21 cellular contexts compared by ENCODE assay signal in the genomic region with DNA sequence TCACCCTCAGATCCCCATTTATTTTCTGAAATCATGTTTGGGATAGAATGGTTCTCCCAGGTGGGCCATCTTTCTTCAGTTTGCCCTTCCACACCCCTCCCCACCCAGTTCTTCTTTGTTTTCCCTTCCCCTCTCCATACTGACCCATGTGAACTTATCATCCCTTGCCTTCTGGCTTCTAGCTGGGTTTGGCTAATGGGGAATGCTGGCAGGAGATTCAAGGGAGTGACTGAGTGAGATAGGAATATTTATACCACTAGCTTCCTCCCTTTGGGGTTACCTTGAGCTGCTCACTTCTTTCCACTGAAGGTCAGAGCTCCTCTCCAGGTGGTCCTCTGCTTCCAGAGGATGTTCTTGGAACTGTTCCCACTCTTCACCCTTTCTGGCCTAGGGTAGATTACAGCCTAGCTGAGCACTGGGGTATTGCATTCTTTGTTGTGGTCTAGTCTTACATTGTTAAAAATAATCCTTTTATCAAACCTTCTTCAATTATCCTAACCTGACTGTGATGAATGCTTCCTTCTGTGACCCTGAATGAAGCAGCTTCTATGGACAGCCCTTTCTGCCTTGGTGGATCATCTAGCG.
DNase-seq lines count a peak whose midpoint lies in the region; ATAC-seq and TF ChIP-seq lines count a peak whose summit lies in the region.
"Had no signal": no experiment of that assay in that cellular context is flagged by ENCODE, and none has a peak within 500 bp of the region (broad histone marks: within the 10 kb centered on the region; RNA-seq: fewer than 3 reads in every experiment).

No MANE protein-coding gene starts in this region.

- H3K36me3 Mint-ChIP-seq in WTC11: no peaks in the 10 kb centered on the region
- H3K36me3 Mint-ChIP-seq in MCF 10A (ENCODE audit: insufficient read depth, unreplicated experiment): no peaks in the 10 kb centered on the region

- CTCF ChIA-PET in HEK293 (lab: Yijun Ruan, JAX) (interaction anchor here (0.5 to 0.9 kb wide), 3 partner anchors 9 to 347 kb away, joined by 3 to 9 read pairs (median 4); no protein-coding TSS in a partner anchor), WTC11 (lab: Charles Lee) (no interaction called here), MCF 10A (lab: Yijun Ruan, JAX) (interaction anchor here (0.7 kb wide), 1 partner anchor 23 kb away, joined by 3 read pairs; no protein-coding TSS in a partner anchor)

- peak; percentile 22 for DNase-seq in COR-L47 (lab: John Stamatoyannopoulos, UW)
- DNase-seq in WTC11 (ENCODE audit: low spot score): no peak
- DNase-seq in erythroblast (lab: John Stamatoyannopoulos, UW): peak; percentile 43 to 58
- DNase-seq in H4 (ENCODE audit: low spot score): no peak
- no peak for DNase-seq in dermis blood vessel endothelial cell
- DNase-seq in MCF 10A (ENCODE audit: unreplicated experiment): no peak
- DNase-seq: H7; HFFc6; MV-4-11; NCI-H1105 treated with DMSO at 0.1 percent for 48 hours; NCI-H2081; NCI-H2171 treated with DMSO at 0.1 percent for 48 hours; NCI-H446; NCI-H526; NK-92 treated with Interleukin-12 subunit alpha and Interleukin-12 subunit beta, amount 100 ng/mL, for 24 hours; SIG-M5; SK-N-SH had no signal

- POLR2A ChIA-PET in HEK293 (lab: Yijun Ruan, JAX): interaction anchor here (1.7 kb wide), 1 partner anchor 87 kb away, joined by 3 read pairs; no protein-coding TSS in a partner anchor
- POLR2A ChIA-PET in WTC11 (lab: Charles Lee): no interaction called here
- POLR2A ChIA-PET in MCF 10A (lab: Yijun Ruan, JAX): interaction anchor here (0.9 to 1.5 kb wide), 2 partner anchors 52 to 102 kb away, joined by 4 to 5 read pairs; no protein-coding TSS in a partner anchor

- no TSS peak for BruUV-seq in MCF 10A (replicated peaks; lab: Mats Ljungman, UMichigan)

- H3K27ac Mint-ChIP-seq in WTC11: no peak overlapping the region
- H3K27ac Mint-ChIP-seq in MCF 10A (ENCODE audit: low read depth, unreplicated experiment): no peak overlapping the region
- H3K27ac Mint-ChIP-seq: HFFc6 had no signal

- no peaks in the 10 kb centered on the region for H3K9me3 Mint-ChIP-seq in WTC11
- H3K9me3 Mint-ChIP-seq in MCF 10A (ENCODE audit: unreplicated experiment): no peaks in the 10 kb centered on the region
- H3K9me3 Mint-ChIP-seq: HFFc6 had no signal

- H3K4me1 Mint-ChIP-seq in WTC11: no peaks in the 10 kb centered on the region
- peaks cover 2% of the 10 kb centered on the region for H3K4me1 Mint-ChIP-seq in MCF 10A (ENCODE audit: insufficient read depth, unreplicated experiment)

- no peak for TF ChIP-seq POLR2A in erythroblast (IDR thresholded peaks at IDR 0.05; ENCODE audit: low read length)

- TF ChIP-seq CTCF in HEK293 (tag by site-specific recombination; IDR thresholded peaks at IDR 0.05) (no peak), WTC11 (IDR thresholded peaks at IDR 0.05) (no peak), MCF 10A (IDR thresholded peaks at IDR 0.05; ENCODE audit: unreplicated experiment) (no peak)

- no peaks in the 10 kb centered on the region for H3K36me3 ChIP-seq in HEK293 (ENCODE audit: control insufficient read depth in 2 of 2, insufficient read depth in 1 of 2, low read length in 2 of 2)

- H3K27ac ChIP-seq in HEK293 (ENCODE audit: extremely low read depth, low read depth, low read length): no peak overlapping the region
- H3K27ac ChIP-seq: KMS-11 had no signal

- ATAC-seq in WTC11 (peak; percentile 60), HG02759 (IDR thresholded peaks at IDR 0.05; ENCODE audit: unreplicated experiment) (no peak)
- ATAC-seq: Panc1 had no signal

- H3K4me3 Mint-ChIP-seq in WTC11 (no peak overlapping the region), MCF 10A (ENCODE audit: unreplicated experiment) (no peak overlapping the region)
- H3K4me3 Mint-ChIP-seq: HFFc6 had no signal

- intact Hi-C loops in MCF 10A (cut with micrococcal nuclease): no loop called here

- no peaks in the 10 kb centered on the region for H3K4me1 ChIP-seq in HEK293 (ENCODE audit: control insufficient read depth, insufficient read depth, low read length)

- H3K27me3 Mint-ChIP-seq in WTC11 (ENCODE audit: low read depth) (no peaks in the 10 kb centered on the region), MCF 10A (ENCODE audit: insufficient read depth, unreplicated experiment) (no peaks in the 10 kb centered on the region)

- no peaks in the 10 kb centered on the region for H3K9me3 ChIP-seq in HEK293 (ENCODE audit: control insufficient read depth, insufficient read depth, low read depth, low read length)
- H3K9me3 ChIP-seq: SK-N-SH had no signal

- no peak overlapping the region for H3K4me3 ChIP-seq in HEK293 (ENCODE audit: low read depth, low read length)

TF ChIP-seq in HEK293, 187 proteins besides CTCF, POLR2A, EP300 and RAD21:
- 0 out of 2 replicates have a peak, but pooled peaks have one; percentile 20 for TF ChIP-seq ZIC2 (tag by site-specific recombination; IDR thresholded peaks at IDR 0.05)
- TF ChIP-seq ZNF292 (tag by site-specific recombination; IDR thresholded peaks at IDR 0.05; ENCODE audit: borderline replicate concordance, low read depth): no peak
TF ChIP-seq in HEK293: peak in this region for 1.

TF ChIP-seq in WTC11, 78 proteins besides CTCF, POLR2A, EP300 and RAD21:
- TF ChIP-seq MYBL2 (CRISPR knock-in tag; IDR thresholded peaks at IDR 0.05): no peak
- TF ChIP-seq ZNF121 (CRISPR knock-in tag; IDR thresholded peaks at IDR 0.05): no peak
- TF ChIP-seq CREB1 (CRISPR knock-in tag; IDR thresholded peaks at IDR 0.05): no peak
- TF ChIP-seq, protein P1, sequence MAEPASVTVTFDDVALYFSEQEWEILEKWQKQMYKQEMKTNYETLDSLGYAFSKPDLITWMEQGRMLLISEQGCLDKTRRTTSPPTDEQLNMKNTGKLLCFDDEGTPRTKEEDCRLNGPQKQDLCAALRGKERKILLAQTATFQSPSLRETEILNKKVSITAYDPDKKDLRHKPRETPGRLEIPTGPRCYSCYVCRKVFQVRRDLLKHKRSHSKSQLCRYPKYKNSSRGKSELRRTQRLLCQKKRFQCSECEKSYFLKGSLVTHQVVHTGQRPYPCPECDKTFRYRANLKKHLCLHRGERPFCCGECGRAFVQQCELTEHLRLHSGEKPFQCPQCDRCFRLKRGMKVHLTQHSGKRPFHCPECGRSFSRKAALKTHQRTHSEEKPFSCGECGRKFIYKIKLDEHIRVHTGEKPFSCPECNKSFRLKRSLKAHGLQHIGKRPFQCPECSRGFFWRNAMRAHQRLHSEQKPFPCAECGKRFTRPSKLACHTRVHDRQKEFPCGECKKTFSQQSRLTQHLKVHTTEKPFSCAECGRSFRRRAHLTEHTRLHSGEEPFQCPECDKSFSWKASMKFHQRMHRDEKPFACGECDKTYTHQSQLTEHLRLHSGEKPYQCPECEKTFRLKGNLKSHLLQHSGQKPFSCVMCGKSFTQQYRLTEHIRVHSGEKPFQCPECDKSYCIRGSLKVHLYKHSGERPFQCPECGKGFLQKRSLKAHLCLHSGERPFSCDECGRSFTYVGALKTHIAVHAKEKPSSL (CRISPR knock-in tag; conservative IDR thresholded peaks at IDR 0.05): no peak
- TF ChIP-seq, protein P2, sequence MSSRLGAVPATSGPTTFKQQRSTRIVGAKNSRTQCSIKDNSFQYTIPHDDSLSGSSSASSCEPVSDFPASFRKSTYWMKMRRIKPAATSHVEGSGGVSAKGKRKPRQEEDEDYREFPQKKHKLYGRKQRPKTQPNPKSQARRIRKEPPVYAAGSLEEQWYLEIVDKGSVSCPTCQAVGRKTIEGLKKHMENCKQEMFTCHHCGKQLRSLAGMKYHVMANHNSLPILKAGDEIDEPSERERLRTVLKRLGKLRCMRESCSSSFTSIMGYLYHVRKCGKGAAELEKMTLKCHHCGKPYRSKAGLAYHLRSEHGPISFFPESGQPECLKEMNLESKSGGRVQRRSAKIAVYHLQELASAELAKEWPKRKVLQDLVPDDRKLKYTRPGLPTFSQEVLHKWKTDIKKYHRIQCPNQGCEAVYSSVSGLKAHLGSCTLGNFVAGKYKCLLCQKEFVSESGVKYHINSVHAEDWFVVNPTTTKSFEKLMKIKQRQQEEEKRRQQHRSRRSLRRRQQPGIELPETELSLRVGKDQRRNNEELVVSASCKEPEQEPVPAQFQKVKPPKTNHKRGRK (CRISPR knock-in tag; IDR thresholded peaks at IDR 0.05; ENCODE audit: borderline replicate concordance): no peak
- TF ChIP-seq, protein P3, sequence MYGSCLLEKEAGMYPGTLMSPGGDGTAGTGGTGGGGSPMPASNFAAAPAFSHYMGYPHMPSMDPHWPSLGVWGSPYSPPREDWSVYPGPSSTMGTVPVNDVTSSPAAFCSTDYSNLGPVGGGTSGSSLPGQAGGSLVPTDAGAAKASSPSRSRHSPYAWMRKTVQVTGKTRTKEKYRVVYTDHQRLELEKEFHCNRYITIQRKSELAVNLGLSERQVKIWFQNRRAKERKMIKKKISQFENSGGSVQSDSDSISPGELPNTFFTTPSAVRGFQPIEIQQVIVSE (CRISPR knock-in tag; IDR thresholded peaks at IDR 0.05; ENCODE audit: borderline replicate concordance): no peak
- TF ChIP-seq ZNF263 (CRISPR knock-in tag; IDR thresholded peaks at IDR 0.05; ENCODE audit: low read depth): no peak
- TF ChIP-seq FOXK1 (CRISPR knock-in tag; IDR thresholded peaks at IDR 0.05): no peak
- no peak for TF ChIP-seq HMGA2 (CRISPR knock-in tag; IDR thresholded peaks at IDR 0.05)
- no peak for TF ChIP-seq TEAD4 (CRISPR knock-in tag; IDR thresholded peaks at IDR 0.05)
- no peak for TF ChIP-seq FOXP1 (CRISPR knock-in tag; IDR thresholded peaks at IDR 0.05; ENCODE audit: borderline replicate concordance)
- TF ChIP-seq, protein P4, sequence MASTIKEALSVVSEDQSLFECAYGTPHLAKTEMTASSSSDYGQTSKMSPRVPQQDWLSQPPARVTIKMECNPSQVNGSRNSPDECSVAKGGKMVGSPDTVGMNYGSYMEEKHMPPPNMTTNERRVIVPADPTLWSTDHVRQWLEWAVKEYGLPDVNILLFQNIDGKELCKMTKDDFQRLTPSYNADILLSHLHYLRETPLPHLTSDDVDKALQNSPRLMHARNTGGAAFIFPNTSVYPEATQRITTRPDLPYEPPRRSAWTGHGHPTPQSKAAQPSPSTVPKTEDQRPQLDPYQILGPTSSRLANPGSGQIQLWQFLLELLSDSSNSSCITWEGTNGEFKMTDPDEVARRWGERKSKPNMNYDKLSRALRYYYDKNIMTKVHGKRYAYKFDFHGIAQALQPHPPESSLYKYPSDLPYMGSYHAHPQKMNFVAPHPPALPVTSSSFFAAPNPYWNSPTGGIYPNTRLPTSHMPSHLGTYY (CRISPR knock-in tag; IDR thresholded peaks at IDR 0.05): no peak
- no peak for TF ChIP-seq GRHL2 (CRISPR knock-in tag; IDR thresholded peaks at IDR 0.05; ENCODE audit: insufficient replicate concordance, severe bottlenecking)

Comparison
In these comparisons a context has a peak if more than half of its experiments do, and no peak if none do; other contexts are left out.
1. DNase-seq: peak in COR-L47 (single experiment) and erythroblast (2 of 2); none in WTC11 (single experiment), H4 (single experiment), dermis blood vessel endothelial cell (single experiment) and MCF 10A (single experiment).